20 cellular contexts compared by ENCODE assay signal in the genomic region with DNA sequence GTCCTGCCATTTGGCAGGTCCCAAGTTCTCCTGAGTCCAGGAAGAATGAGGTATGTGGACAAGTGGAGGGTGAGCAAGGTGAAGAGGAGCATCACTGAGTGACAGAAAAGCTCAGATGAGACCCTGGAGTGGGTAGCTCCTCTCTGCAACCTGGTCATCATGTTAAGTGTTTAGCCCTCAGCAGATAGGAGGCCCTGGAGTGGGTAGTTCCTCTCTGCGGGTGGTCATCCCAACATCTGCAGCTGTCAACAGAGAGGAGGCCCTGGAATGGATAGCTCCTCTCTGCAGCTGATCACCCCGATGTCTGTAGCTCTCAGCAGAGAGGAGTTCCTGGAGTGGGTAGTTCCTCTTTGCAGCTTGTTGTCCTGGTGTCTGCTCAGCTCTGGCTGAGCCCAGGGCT. TPM values are rescaled to one million over a fixed set of nuclear protein-coding genes. Genes with fewer than 3 reads are reported as not detected.
DNase-seq lines count a peak whose midpoint lies in the region; ATAC-seq and TF ChIP-seq lines count a peak whose summit lies in the region.
"Had no signal": no experiment of that assay in that cellular context is flagged by ENCODE, and none has a peak within 500 bp of the region (broad histone marks: within the 10 kb centered on the region; RNA-seq: fewer than 3 reads in every experiment).

No MANE protein-coding gene starts in this region.

- in situ Hi-C loops in ACHN (cut with HindIII; ENCODE audit: low pct_ligation_motif_present, low pct_unique_long_range_greater_than_20kb, low sequenced_read_pairs) = no loop called here

- peaks cover 21 to 55% (median 43%) of the 10 kb centered on the region in 11 experiments for H3K36me3 ChIP-seq in BLaER1 treated with 17β-estradiol and CSF1 and Interleukin-3, amounts not matched to agents 10 nM and 100 nM
- H3K36me3 ChIP-seq in OCI-LY7 (ENCODE audit: insufficient read depth, low read length) = no peaks in the 10 kb centered on the region

- no peaks in the 10 kb centered on the region for H3K27me3 Mint-ChIP-seq in effector memory CD8-positive, alpha-beta T cell
- H3K27me3 Mint-ChIP-seq: CD4-positive, alpha-beta memory T cell; IgD-negative memory B cell had no signal

- TF ChIP-seq CTCF in OCI-LY7 (conservative IDR thresholded peaks at IDR 0.05; ENCODE audit: low read length) = no peak

- H3K4me1 Mint-ChIP-seq in effector memory CD8-positive, alpha-beta T cell (ENCODE audit: low read depth in 2 of 2) = peaks cover 8 to 18% of the 10 kb centered on the region in 2 donors

- intact Hi-C loops in OCI-LY7 (cut with micrococcal nuclease; ENCODE audit: unreplicated experiment) (no loop called here), left cardiac atrium (cut with DNase I) (no loop called here)

- no peak overlapping the region for H3K4me2 ChIP-seq in BLaER1 treated with 17β-estradiol and CSF1 and Interleukin-3, amounts not matched to agents 10 nM and 100 nM
- H3K4me2 ChIP-seq in OCI-LY7 (ENCODE audit: low read length) = no peak overlapping the region

- no peak overlapping the region for H3K9ac ChIP-seq in BLaER1 treated with 17β-estradiol and CSF1 and Interleukin-3, amounts not matched to agents 10 nM and 100 nM
- H3K9ac ChIP-seq: GM23248 had no signal

- BruUV-seq in OCI-LY7 (replicated peaks; lab: Mats Ljungman, UMichigan) = no TSS peak

- H3K36me3 Mint-ChIP-seq in effector memory CD8-positive, alpha-beta T cell (ENCODE audit: insufficient read depth) = no peaks in the 10 kb centered on the region

- CTCF ChIA-PET in OCI-LY7 (lab: Charles Lee; ENCODE audit: unreplicated experiment) = no interaction called here

- peak; percentile 9 to 10 for ATAC-seq in left cardiac atrium
- no peak for ATAC-seq in effector memory CD8-positive, alpha-beta T cell (replicated peaks)
- ATAC-seq: GM12878, Panc1 had no signal

- DNase-seq in ACHN = peak; percentile 5
- peak; percentile 8 for DNase-seq in OCI-LY7 (ENCODE audit: low spot score)
- DNase-seq in left cardiac atrium = no peak
- no peak for DNase-seq in NCI-H2196 treated with DMSO at 0.1 percent for 48 hours (lab: John Stamatoyannopoulos, UW; ENCODE audit: unreplicated experiment)
- DNase-seq in effector memory CD8-positive, alpha-beta T cell = no peak
- DNase-seq in NCI-H526 (lab: John Stamatoyannopoulos, UW) = no peak
- DNase-seq: CD4-positive, alpha-beta memory T cell; DMS79 treated with DMSO at 0.1 percent for 48 hours; GM23248; NCI-H1048; NCI-H1436 treated with DMSO at 0.1 percent for 48 hours; NCI-H2029 treated with DMSO at 0.1 percent for 48 hours; NCI-H510A; NCI-H82 had no signal

- no peak overlapping the region for H3K27ac Mint-ChIP-seq in effector memory CD8-positive, alpha-beta T cell
- H3K27ac Mint-ChIP-seq: CD4-positive, alpha-beta memory T cell; IgD-negative memory B cell had no signal

- H2AFZ ChIP-seq in OCI-LY7 (ENCODE audit: low read length) = no peak overlapping the region
- H2AFZ ChIP-seq: GM23248 had no signal

- H3K9me3 Mint-ChIP-seq in effector memory CD8-positive, alpha-beta T cell = peaks cover 0 to 2% of the 10 kb centered on the region in 2 donors

- H3K27me3 ChIP-seq in BLaER1 treated with 17β-estradiol and CSF1 and Interleukin-3, amounts not matched to agents 10 nM and 100 nM = no peaks in the 10 kb centered on the region

- no peak overlapping the region for H3K27ac ChIP-seq in BLaER1 treated with 17β-estradiol and CSF1 and Interleukin-3, amounts not matched to agents 10 nM and 100 nM
- no peak overlapping the region for H3K27ac ChIP-seq in OCI-LY7 (ENCODE audit: low read depth, low read length, poor library complexity, severe bottlenecking)
- H3K27ac ChIP-seq: GM23248, HL-60, SK-N-MC had no signal

- POLR2A ChIA-PET in OCI-LY7 (lab: Charles Lee) = no interaction called here

- peaks cover 0 to 22% (median 0%) of the 10 kb centered on the region in 11 experiments; a peak in 5 of 22 replicates for H4K20me1 ChIP-seq in BLaER1 treated with 17β-estradiol and CSF1 and Interleukin-3, amounts not matched to agents 10 nM and 100 nM
- H4K20me1 ChIP-seq in OCI-LY7 (ENCODE audit: insufficient read depth, low read length) = no peaks in the 10 kb centered on the region

- H3K79me2 ChIP-seq in OCI-LY7 (ENCODE audit: insufficient read depth, low read depth, low read length) = no peaks in the 10 kb centered on the region

- no peaks in the 10 kb centered on the region for H3K4me1 ChIP-seq in BLaER1 treated with 17β-estradiol and CSF1 and Interleukin-3, amounts not matched to agents 10 nM and 100 nM
- no peaks in the 10 kb centered on the region for H3K4me1 ChIP-seq in OCI-LY7 (ENCODE audit: insufficient read depth, low read length, poor library complexity, severe bottlenecking)

- H3K4me3 Mint-ChIP-seq in effector memory CD8-positive, alpha-beta T cell = no peak overlapping the region
- H3K4me3 Mint-ChIP-seq: CD4-positive, alpha-beta memory T cell had no signal

- no peaks in the 10 kb centered on the region for H3K9me2 ChIP-seq in OCI-LY7 (ENCODE audit: insufficient read depth, low read length)

- peaks cover 65 to 81% (median 76%) of the 10 kb centered on the region in 11 experiments for H3K9me3 ChIP-seq in BLaER1 treated with 17β-estradiol and CSF1 and Interleukin-3, amounts not matched to agents 10 nM and 100 nM (replicated peaks in 1 of 11)
- peaks cover 18% of the 10 kb centered on the region; the same call in 1 of the 2 replicates for H3K9me3 ChIP-seq in OCI-LY7 (ENCODE audit: low read length)

- peak overlapping the region in 7 of 10 experiments; percentile 6 to 43 (median 29); a peak in 10 of 20 replicates for H3K4me3 ChIP-seq in BLaER1 treated with 17β-estradiol and CSF1 and Interleukin-3, amounts not matched to agents 10 nM and 100 nM
- no peak overlapping the region for H3K4me3 ChIP-seq in OCI-LY7 (ENCODE audit: low read depth, low read length, poor library complexity, severe bottlenecking)
- H3K4me3 ChIP-seq: GM12878, GM23248, SK-N-MC had no signal

RNA-seq across cellular contexts. Expression of a gene that starts 48.4 kb away (rescaled TPM):
- 20.8 and 34.8 TPM in 2 replicates for total RNA-seq in OCI-LY7 (2014; rRNA removed; shearing (Covaris generic))
- total RNA-seq in OCI-LY7 (2022) = 34.5 and 36.8 TPM in 2 replicates
- 10 to 100 TPM; 34.5 to 42.8 TPM for total RNA-seq in left cardiac atrium

RNA-seq across cellular contexts. Expression of a gene that starts 48.6 kb away (rescaled TPM):
- 11.8 and 14.0 TPM in 2 replicates for total RNA-seq in OCI-LY7 (2014; rRNA removed; shearing (Covaris generic))
- total RNA-seq in OCI-LY7 (2022) (16.6 and 17.5 TPM in 2 replicates), left cardiac atrium (1 to 10 TPM; 6.1 to 9.0 TPM)

Comparison
In these comparisons a context has a peak if more than half of its experiments do, and no peak if none do; other contexts are left out.
1. DNase-seq: peak in ACHN (single experiment) and OCI-LY7 (single experiment); none in left cardiac atrium (single experiment), NCI-H2196 treated with DMSO at 0.1 percent for 48 hours (single experiment), effector memory CD8-positive, alpha-beta T cell (0 of 3) and NCI-H526 (0 of 2).